8 cellular contexts compared by ENCODE assay signal in genomic region chr11:74449369-74449931, GRCh38. TPM values are rescaled to one million over a fixed set of nuclear protein-coding genes. Genes with fewer than 3 reads are reported as not detected.
A peak's percentile ranks its signal among the peaks of the same experiment; 100 is the strongest.
DNase-seq lines count a peak whose midpoint lies in the region; ATAC-seq and TF ChIP-seq lines count a peak whose summit lies in the region.

No MANE protein-coding gene starts in this region.

- H3K27me3 Mint-ChIP-seq in endodermal cell (ENCODE audit: insufficient read depth): no peaks in the 10 kb centered on the region

- 88 to 100% methylated on average over 1 to 2 of the region's 2 CpGs for WGBS in endodermal cell (ENCODE audit: insufficient coverage in 1 of 2, insufficient read length in 1 of 2), 2 experiments
- WGBS in upper lobe of left lung, 2 donors: 48 to 65% methylated on average over 2 of the region's 2 CpGs

- TF ChIP-seq CTCF in endodermal cell (conservative IDR thresholded peaks at IDR 0.05): peak; percentile 86
- peak; percentile 45 to 88 (median 75) for TF ChIP-seq CTCF in upper lobe of left lung (IDR thresholded peaks at IDR 0.05)

- H3K27ac Mint-ChIP-seq in endodermal cell: no peak overlapping the region

- H3K9me3 Mint-ChIP-seq in endodermal cell: no peaks in the 10 kb centered on the region

- H3K36me3 ChIP-seq in endodermal cell (ENCODE audit: control insufficient read depth, insufficient read depth, low read length) (no peaks in the 10 kb centered on the region), upper lobe of left lung (no peaks in the 10 kb centered on the region)

- no peak overlapping the region for H3K4me3 Mint-ChIP-seq in endodermal cell

- DNase-seq in activated gamma-delta T cell treated with Interleukin-2 at 50 U/mL for 16 hours (peak; percentile 35), activated gamma-delta T cell (lab: John Stamatoyannopoulos, UW) (no peak), NCI-H510A treated with DMSO at 0.1 percent for 48 hours (lab: John Stamatoyannopoulos, UW) (peak; percentile 83), endodermal cell (peak; percentile 69), mucosa of gallbladder (ENCODE audit: low spot score) (peak; percentile 64), upper lobe of left lung (no peak)
- DNase-seq in activated CD4-positive, alpha-beta T cell treated with anti-CD3 and anti-CD28 coated beads for 4 hours: peak; percentile 44 to 51

- no peak overlapping the region for H3K9ac ChIP-seq in endodermal cell (ENCODE audit: extremely low read depth, low read length, poor library complexity, severe bottlenecking)

- H3K27me3 ChIP-seq in endodermal cell (ENCODE audit: control insufficient read depth, insufficient read depth, low read length, poor library complexity, severe bottlenecking): no peaks in the 10 kb centered on the region
- no peaks in the 10 kb centered on the region for H3K27me3 ChIP-seq in upper lobe of left lung

- H3K27ac ChIP-seq in endodermal cell (ENCODE audit: low read depth, low read length): no peak overlapping the region
- no peak overlapping the region for H3K27ac ChIP-seq in upper lobe of left lung

- H3K4me1 ChIP-seq in endodermal cell (ENCODE audit: control insufficient read depth, insufficient read depth, low read length): peaks cover 3% of the 10 kb centered on the region
- peaks cover 0 to 9% (median 2%) of the 10 kb centered on the region in 4 donors for H3K4me1 ChIP-seq in upper lobe of left lung

- H3K4me1 Mint-ChIP-seq in endodermal cell: peaks cover 12% of the 10 kb centered on the region

- ATAC-seq in HG03469 (IDR thresholded peaks at IDR 0.05; ENCODE audit: unreplicated experiment): peak; percentile 52
- peak; percentile 81 to 90 for ATAC-seq in upper lobe of left lung (ENCODE audit: low FRiP score in 2 of 2)

- no peaks in the 10 kb centered on the region for H3K36me3 Mint-ChIP-seq in endodermal cell (ENCODE audit: low read depth)

- no peak overlapping the region for H3K4me3 ChIP-seq in endodermal cell (ENCODE audit: low read length)
- H3K4me3 ChIP-seq in upper lobe of left lung: no peak overlapping the region

- no peak for TF ChIP-seq POLR2A in upper lobe of left lung (IDR thresholded peaks at IDR 0.05)

- H3K9me3 ChIP-seq in endodermal cell (ENCODE audit: control insufficient read depth, low read length) (no peaks in the 10 kb centered on the region), upper lobe of left lung (no peaks in the 10 kb centered on the region)

- TF ChIP-seq EP300 in upper lobe of left lung (IDR thresholded peaks at IDR 0.05): no peak

RNA-seq across cellular contexts. Expression of gene KCNE3, which starts 17.9 kb away (rescaled TPM):
- 1 to 10 TPM; 3.6 to 9.0 TPM for total RNA-seq in endodermal cell
- polyA plus RNA-seq in endodermal cell (2013, experiment 1 of 2): 1.0 TPM
- polyA plus RNA-seq in endodermal cell (2013, experiment 2 of 2): 1.1 TPM
- total RNA-seq in mucosa of gallbladder: 71.8 TPM
- total RNA-seq in upper lobe of left lung: 10 to 100 TPM; 14.3 to 33.3 (median 20.0) TPM

RNA-seq across cellular contexts. Expression of gene LIPT2, which starts 44.1 kb away (rescaled TPM):
- total RNA-seq in endodermal cell: 1 to 10 TPM; 6.7 to 9.4 TPM
- polyA plus RNA-seq in endodermal cell (2013, experiment 1 of 2): 5.6 TPM
- 4.8 TPM for polyA plus RNA-seq in endodermal cell (2013, experiment 2 of 2)
- total RNA-seq in mucosa of gallbladder: 8.0 TPM
- 1 to 10 TPM; 3.3 to 8.5 (median 6.3) TPM for total RNA-seq in upper lobe of left lung

RNA-seq across cellular contexts. Expression of gene PGM2L1, which starts 51.2 kb away (rescaled TPM):
- total RNA-seq in endodermal cell (10 to 100 TPM; 12.0 to 16.1 TPM), mucosa of gallbladder (14.0 TPM), upper lobe of left lung (1 to 10 TPM; 1.0 to 8.8 (median 5.8) TPM)
- 11.1 TPM for polyA plus RNA-seq in endodermal cell (2013, experiment 1 of 2)
- polyA plus RNA-seq in endodermal cell (2013, experiment 2 of 2): 11.6 TPM

Comparison
In these comparisons a context has a peak if more than half of its experiments do, and no peak if none do; other contexts are left out.
1. DNase-seq: peak in activated gamma-delta T cell treated with Interleukin-2 at 50 U/mL for 16 hours (single experiment), NCI-H510A treated with DMSO at 0.1 percent for 48 hours (single experiment), activated CD4-positive, alpha-beta T cell treated with anti-CD3 and anti-CD28 coated beads for 4 hours (2 of 2), endodermal cell (single experiment) and mucosa of gallbladder (single experiment); none in activated gamma-delta T cell (single experiment) and upper lobe of left lung (0 of 2).